8 cellular contexts compared by ENCODE assay signal in genomic region chr15:89912145-89912673, GRCh38. TPM values are rescaled to one million over a fixed set of nuclear protein-coding genes. Genes with fewer than 3 reads are reported as not detected.
DNase-seq lines count a peak whose midpoint lies in the region; ATAC-seq and TF ChIP-seq lines count a peak whose summit lies in the region.

No MANE protein-coding gene starts in this region.

- in situ Hi-C loops in Panc1 (cut with HindIII; ENCODE audit: low pct_unique_long_range_greater_than_20kb, low sequenced_read_pairs): no loop called here

- peak overlapping the region in 6 of 10 donors; percentile 13 to 63 (median 50) for H3K4me3 Mint-ChIP-seq in naive thymus-derived CD4-positive, alpha-beta T cell

- peaks cover 12% of the 10 kb centered on the region; the same call in 1 of the 2 replicates for H3K4me1 ChIP-seq in Panc1 (ENCODE audit: control insufficient read depth, insufficient read depth, low read length)
- peaks cover 0 to 5% of the 10 kb centered on the region in 2 donors for H3K4me1 ChIP-seq in naive thymus-derived CD4-positive, alpha-beta T cell (ENCODE audit: control insufficient read depth in 2 of 2, insufficient read depth in 2 of 2, low read length in 2 of 2)

- DNase-seq in AG08396 (ENCODE audit: low spot score) (peak; percentile 59), Panc1 (ENCODE audit: low read depth, low spot score) (no peak), fibroblast of mammary gland (ENCODE audit: low read depth) (peak; percentile 12), activated gamma-delta T cell treated with Interleukin-2 at 50 U/mL for 16 hours (no peak)
- no peak for DNase-seq in naive thymus-derived CD4-positive, alpha-beta T cell

- peak; percentile 83 for ATAC-seq in Panc1
- ATAC-seq in naive thymus-derived CD4-positive, alpha-beta T cell: no peak
- ATAC-seq in GM19351 (IDR thresholded peaks at IDR 0.05; ENCODE audit: unreplicated experiment): no peak
- ATAC-seq in HG03521 (IDR thresholded peaks at IDR 0.05; ENCODE audit: unreplicated experiment): no peak
- ATAC-seq in HG03095 (IDR thresholded peaks at IDR 0.05; ENCODE audit: unreplicated experiment): no peak

- peak overlapping the region; percentile 58 for H3K4me3 ChIP-seq in Panc1 (ENCODE audit: low read depth in 2 of 2, low read length in 2 of 2)
- peak overlapping the region; percentile 69 for H3K4me3 ChIP-seq in fibroblast of mammary gland (ENCODE audit: control insufficient read depth, low read depth, low read length)
- H3K4me3 ChIP-seq in naive thymus-derived CD4-positive, alpha-beta T cell (ENCODE audit: low read length): no peak overlapping the region

- TF ChIP-seq CTCF in Panc1 (IDR thresholded peaks at IDR 0.05) (no peak), fibroblast of mammary gland (conservative IDR thresholded peaks at IDR 0.05; ENCODE audit: control insufficient read depth, insufficient read depth, low read depth, low read length) (no peak)

- POLR2A ChIA-PET in Panc1 (lab: Charles Lee): interaction anchor here (0.7 kb wide), 1 partner anchor 289 kb away, joined by 3 read pairs; no protein-coding TSS in a partner anchor
- POLR2A ChIA-PET in naive thymus-derived CD4-positive, alpha-beta T cell (lab: Charles Lee): interaction anchor here (1.0 kb wide), 1 partner anchor 8 kb away, joined by 3 read pairs; no protein-coding TSS in a partner anchor

- no peaks in the 10 kb centered on the region for H3K27me3 ChIP-seq in Panc1 (ENCODE audit: control insufficient read depth, insufficient read depth, low read length)
- H3K27me3 ChIP-seq in naive thymus-derived CD4-positive, alpha-beta T cell (ENCODE audit: control insufficient read depth in 2 of 2, insufficient read depth in 2 of 2, low read length in 2 of 2): peaks cover 4 to 5% of the 10 kb centered on the region in 2 donors

- no peak overlapping the region for H3K27ac Mint-ChIP-seq in naive thymus-derived CD4-positive, alpha-beta T cell

- no peaks in the 10 kb centered on the region for H3K9me3 ChIP-seq in Panc1 (ENCODE audit: control insufficient read depth, insufficient read depth, low read depth, low read length)
- H3K9me3 ChIP-seq in naive thymus-derived CD4-positive, alpha-beta T cell (ENCODE audit: control insufficient read depth in 2 of 3, low read length in 3 of 3): no peaks in the 10 kb centered on the region

- peaks cover 36 to 51% (median 39%) of the 10 kb centered on the region in 5 donors for H3K27me3 Mint-ChIP-seq in naive thymus-derived CD4-positive, alpha-beta T cell

- H3K27ac ChIP-seq in Panc1 (ENCODE audit: low read length): peak overlapping the region; percentile 64
- no peak overlapping the region for H3K27ac ChIP-seq in naive thymus-derived CD4-positive, alpha-beta T cell (ENCODE audit: low read depth, low read length)

- H3K4me1 Mint-ChIP-seq in naive thymus-derived CD4-positive, alpha-beta T cell: peaks cover 0 to 9% (median 0%) of the 10 kb centered on the region in 7 donors

- BruUV-seq in Panc1 (replicated peaks; lab: Mats Ljungman, UMichigan): no TSS peak

- CTCF ChIA-PET in Panc1 (lab: Charles Lee): no interaction called here
- CTCF ChIA-PET in naive thymus-derived CD4-positive, alpha-beta T cell (lab: Charles Lee): interaction anchor here (0.6 kb wide), 1 partner anchor 158 kb away, joined by 3 read pairs; no protein-coding TSS in a partner anchor

- intact Hi-C loops in Panc1 (cut with micrococcal nuclease; ENCODE audit: unreplicated experiment): no loop called here
- intact Hi-C loops in naive thymus-derived CD4-positive, alpha-beta T cell (cut with micrococcal nuclease): no loop called here

- no peaks in the 10 kb centered on the region for H3K36me3 ChIP-seq in Panc1 (ENCODE audit: control insufficient read depth, insufficient read depth, low read length)
- H3K36me3 ChIP-seq in naive thymus-derived CD4-positive, alpha-beta T cell (ENCODE audit: control insufficient read depth in 2 of 3, insufficient read depth in 3 of 3, low read length in 3 of 3): no peaks in the 10 kb centered on the region

- no peaks in the 10 kb centered on the region for H3K9me3 Mint-ChIP-seq in naive thymus-derived CD4-positive, alpha-beta T cell

- H3K36me3 Mint-ChIP-seq in naive thymus-derived CD4-positive, alpha-beta T cell: no peaks in the 10 kb centered on the region

RNA-seq across cellular contexts. Expression of gene ARPIN, which starts 0.5 kb away (rescaled TPM):
- 6.3 TPM for total RNA-seq in Panc1 (2021; ENCODE audit: unreplicated experiment)
- polyA plus RNA-seq in Panc1 (2012; ENCODE audit: insufficient read length): 6.0 TPM
- 1 to 10 TPM in 1 of 5 experiments, under 1 TPM in 3, not detected in 1; 0.08 to 1.1 (median 0.31) TPM for total RNA-seq in naive thymus-derived CD4-positive, alpha-beta T cell
- polyA plus RNA-seq in naive thymus-derived CD4-positive, alpha-beta T cell: not detected

RNA-seq across cellular contexts. Expression of gene AP3S2, which starts 18.4 kb away (rescaled TPM):
- 24.6 TPM for total RNA-seq in Panc1 (2021; ENCODE audit: unreplicated experiment)
- polyA plus RNA-seq in Panc1 (2012; ENCODE audit: insufficient read length): 10.6 TPM
- 10 to 100 TPM; 24.3 to 31.7 (median 28.4) TPM for total RNA-seq in naive thymus-derived CD4-positive, alpha-beta T cell
- 10 to 100 TPM; 29.8 to 32.8 TPM for polyA plus RNA-seq in naive thymus-derived CD4-positive, alpha-beta T cell

Comparison
In these comparisons a context has a peak if more than half of its experiments do, and no peak if none do; other contexts are left out.
1. DNase-seq: peak in AG08396 (single experiment) and fibroblast of mammary gland (single experiment); none in Panc1 (single experiment), naive thymus-derived CD4-positive, alpha-beta T cell (0 of 9) and activated gamma-delta T cell treated with Interleukin-2 at 50 U/mL for 16 hours (single experiment).